In the genomic region with DNA sequence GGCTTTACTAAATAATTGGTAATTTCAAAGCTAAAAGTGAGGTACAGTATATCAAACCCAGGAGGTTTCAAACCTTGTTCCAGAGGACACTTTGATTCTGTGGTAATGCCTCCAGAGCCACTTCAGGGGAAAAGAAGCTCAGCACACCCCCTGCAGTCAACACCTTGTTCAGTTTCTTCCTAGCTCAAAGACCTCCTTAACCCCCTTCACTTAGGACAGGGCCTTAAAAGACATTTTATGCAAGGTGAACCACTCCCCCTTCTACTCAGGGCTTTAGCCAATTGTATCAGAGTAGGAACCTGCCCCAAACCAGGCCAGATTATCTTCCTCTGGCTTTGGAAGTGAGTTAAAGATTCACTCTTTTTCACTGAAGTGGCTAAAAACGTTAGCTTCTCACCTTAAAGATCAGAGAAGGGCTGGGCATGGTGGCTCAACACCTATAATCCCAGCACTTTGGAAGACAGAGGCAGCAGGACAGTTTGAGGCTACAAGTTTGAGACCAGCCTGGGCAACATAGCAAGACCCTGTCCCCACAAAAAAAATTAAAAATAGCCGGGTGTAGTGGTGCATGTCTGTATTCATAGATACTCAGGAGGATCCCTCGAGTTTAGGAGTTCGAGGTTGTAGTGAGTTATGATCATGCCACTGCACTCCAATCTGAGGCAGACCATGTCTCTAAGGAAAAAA, we compare ENCODE assay signal across 14 cellular contexts. TPM values are rescaled to one million over a fixed set of nuclear protein-coding genes. Genes with fewer than 3 reads are reported as not detected.
A peak's percentile ranks its signal among the peaks of the same experiment; 100 is the strongest.
DNase-seq lines count a peak whose midpoint lies in the region; ATAC-seq and TF ChIP-seq lines count a peak whose summit lies in the region.
"Had no signal": no experiment of that assay in that cellular context is flagged by ENCODE, and none has a peak within 500 bp of the region (broad histone marks: within the 10 kb centered on the region; RNA-seq: fewer than 3 reads in every experiment).

No MANE protein-coding gene starts in this region.

- POLR2A ChIA-PET in WTC11 (lab: Charles Lee), result no interaction called here

- peak overlapping the region in 4 of 7 donors; percentile 65 to 84 (median 82) for H3K27ac Mint-ChIP-seq in CD14-positive monocyte
- H3K27ac Mint-ChIP-seq in WTC11, result no peak overlapping the region

- TF ChIP-seq CTCF in CD14-positive monocyte (IDR thresholded peaks at IDR 0.05) (no peak), GM12864 (IDR thresholded peaks at IDR 0.05; ENCODE audit: low read depth, low read length, missing control alignments) (peak; percentile 3), WTC11 (IDR thresholded peaks at IDR 0.05) (no peak)

- H3K4me1 Mint-ChIP-seq in CD14-positive monocyte (peaks cover 37% of the 10 kb centered on the region), WTC11 (peaks cover 16% of the 10 kb centered on the region)

- H3K4me3 ChIP-seq in GM12864 (ENCODE audit: low read depth, low read length), result no peak overlapping the region
- H3K4me3 ChIP-seq: gastrocnemius medialis, PC-9 had no signal

- intact Hi-C loops in CD14-positive monocyte (cut with micrococcal nuclease), result loop anchor here (5.0 to 10.0 kb wide), 2 partner anchors 68 to 95 kb away; a partner anchor contains a TSS

- H3K36me3 Mint-ChIP-seq in CD14-positive monocyte (peaks cover 4 to 18% of the 10 kb centered on the region in 2 donors), WTC11 (no peaks in the 10 kb centered on the region)

- H3K4me3 Mint-ChIP-seq in CD14-positive monocyte (no peak overlapping the region), WTC11 (no peak overlapping the region)

- H3K9me3 Mint-ChIP-seq in CD14-positive monocyte (no peaks in the 10 kb centered on the region), WTC11 (no peaks in the 10 kb centered on the region)

- ATAC-seq in WTC11, result peak; percentile 17
- no peak for ATAC-seq in HG03354 (IDR thresholded peaks at IDR 0.05; ENCODE audit: poor library complexity, severe bottlenecking, unreplicated experiment)
- ATAC-seq in GM18502 (IDR thresholded peaks at IDR 0.05; ENCODE audit: poor library complexity, unreplicated experiment), result no peak
- ATAC-seq: gastrocnemius medialis had no signal

- DNase-seq in CD14-positive monocyte (ENCODE audit: low spot score) (no peak), GM12864 (ENCODE audit: low read depth) (no peak), WTC11 (ENCODE audit: low spot score) (no peak), iPS-NIHi7 (ENCODE audit: extremely low spot score) (peak; percentile 45), GM03348 (ENCODE audit: low spot score) (no peak), NCI-H2029 treated with DMSO at 0.1 percent for 48 hours (lab: John Stamatoyannopoulos, UW) (no peak)
- DNase-seq: activated CD4-positive, CD25-positive, alpha-beta regulatory T cell; effector memory CD4-positive, alpha-beta T cell; gastrocnemius medialis; NCI-H2227 treated with DMSO at 0.1 percent for 48 hours; PC-9; stomach had no signal

- CTCF ChIA-PET in WTC11 (lab: Charles Lee), result interaction anchor here (0.6 kb wide), 1 partner anchor 29 kb away, joined by 4 read pairs; no protein-coding TSS in a partner anchor

- no peaks in the 10 kb centered on the region for H3K27me3 Mint-ChIP-seq in CD14-positive monocyte (ENCODE audit: low read depth in 3 of 3)
- H3K27me3 Mint-ChIP-seq in WTC11 (ENCODE audit: low read depth), result no peaks in the 10 kb centered on the region

TF ChIP-seq in WTC11, 78 proteins besides CTCF, POLR2A, EP300 and RAD21:
- TF ChIP-seq ZNF121 (CRISPR knock-in tag; IDR thresholded peaks at IDR 0.05), result peak; percentile 67; the same call in 1 of the 2 replicates
- TF ChIP-seq, protein P1, sequence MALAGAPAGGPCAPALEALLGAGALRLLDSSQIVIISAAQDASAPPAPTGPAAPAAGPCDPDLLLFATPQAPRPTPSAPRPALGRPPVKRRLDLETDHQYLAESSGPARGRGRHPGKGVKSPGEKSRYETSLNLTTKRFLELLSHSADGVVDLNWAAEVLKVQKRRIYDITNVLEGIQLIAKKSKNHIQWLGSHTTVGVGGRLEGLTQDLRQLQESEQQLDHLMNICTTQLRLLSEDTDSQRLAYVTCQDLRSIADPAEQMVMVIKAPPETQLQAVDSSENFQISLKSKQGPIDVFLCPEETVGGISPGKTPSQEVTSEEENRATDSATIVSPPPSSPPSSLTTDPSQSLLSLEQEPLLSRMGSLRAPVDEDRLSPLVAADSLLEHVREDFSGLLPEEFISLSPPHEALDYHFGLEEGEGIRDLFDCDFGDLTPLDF (CRISPR knock-in tag; IDR thresholded peaks at IDR 0.05), result no peak
- TF ChIP-seq OVOL2 (CRISPR knock-in tag; IDR thresholded peaks at IDR 0.05; ENCODE audit: borderline replicate concordance), result no peak
- peak; percentile 53; the same call in 1 of the 2 replicates for TF ChIP-seq GTF2I (CRISPR knock-in tag; conservative IDR thresholded peaks at IDR 0.05)
- TF ChIP-seq, protein P2, sequence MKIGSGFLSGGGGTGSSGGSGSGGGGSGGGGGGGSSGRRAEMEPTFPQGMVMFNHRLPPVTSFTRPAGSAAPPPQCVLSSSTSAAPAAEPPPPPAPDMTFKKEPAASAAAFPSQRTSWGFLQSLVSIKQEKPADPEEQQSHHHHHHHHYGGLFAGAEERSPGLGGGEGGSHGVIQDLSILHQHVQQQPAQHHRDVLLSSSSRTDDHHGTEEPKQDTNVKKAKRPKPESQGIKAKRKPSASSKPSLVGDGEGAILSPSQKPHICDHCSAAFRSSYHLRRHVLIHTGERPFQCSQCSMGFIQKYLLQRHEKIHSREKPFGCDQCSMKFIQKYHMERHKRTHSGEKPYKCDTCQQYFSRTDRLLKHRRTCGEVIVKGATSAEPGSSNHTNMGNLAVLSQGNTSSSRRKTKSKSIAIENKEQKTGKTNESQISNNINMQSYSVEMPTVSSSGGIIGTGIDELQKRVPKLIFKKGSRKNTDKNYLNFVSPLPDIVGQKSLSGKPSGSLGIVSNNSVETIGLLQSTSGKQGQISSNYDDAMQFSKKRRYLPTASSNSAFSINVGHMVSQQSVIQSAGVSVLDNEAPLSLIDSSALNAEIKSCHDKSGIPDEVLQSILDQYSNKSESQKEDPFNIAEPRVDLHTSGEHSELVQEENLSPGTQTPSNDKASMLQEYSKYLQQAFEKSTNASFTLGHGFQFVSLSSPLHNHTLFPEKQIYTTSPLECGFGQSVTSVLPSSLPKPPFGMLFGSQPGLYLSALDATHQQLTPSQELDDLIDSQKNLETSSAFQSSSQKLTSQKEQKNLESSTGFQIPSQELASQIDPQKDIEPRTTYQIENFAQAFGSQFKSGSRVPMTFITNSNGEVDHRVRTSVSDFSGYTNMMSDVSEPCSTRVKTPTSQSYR (CRISPR knock-in tag; IDR thresholded peaks at IDR 0.05), result no peak

RNA-seq across cellular contexts. Expression of a gene that starts 3.4 kb away (rescaled TPM):
- 10 to 100 TPM; 15.4 to 20.8 TPM for polyA plus RNA-seq in CD14-positive monocyte
- 12.4 to 15.1 TPM (median 13.9 TPM) in 3 replicates for total RNA-seq in WTC11 (2021)
